ENCODE assay signal across 1 cellular context in the genomic region with DNA sequence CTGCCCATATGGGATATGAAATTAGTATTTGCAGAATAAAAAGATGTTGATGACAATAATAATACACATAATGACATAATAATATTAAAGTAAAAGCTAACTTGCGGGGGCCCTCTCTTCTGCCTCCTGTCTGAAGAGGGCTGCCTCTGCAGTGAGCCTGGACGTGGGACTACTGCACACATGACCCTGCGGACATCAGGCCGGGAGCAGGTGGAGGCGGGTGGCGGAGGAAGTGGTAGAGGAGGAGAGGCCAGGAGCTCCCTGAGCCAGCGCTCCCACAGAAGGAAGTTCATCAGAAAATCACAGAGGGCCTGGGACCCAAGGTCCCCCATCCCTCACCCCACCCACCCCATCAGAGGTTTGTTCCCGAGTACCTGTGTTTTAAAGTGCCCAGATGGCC.
A peak's percentile ranks its signal among the peaks of the same experiment; 100 is the strongest.
TF ChIP-seq lines count a peak whose summit lies in the region.

No MANE protein-coding gene starts in this region.

TF ChIP-seq in K562, 482 proteins besides CTCF, POLR2A, EP300 and RAD21 (continued from another document):
- TF ChIP-seq, protein P1, sequence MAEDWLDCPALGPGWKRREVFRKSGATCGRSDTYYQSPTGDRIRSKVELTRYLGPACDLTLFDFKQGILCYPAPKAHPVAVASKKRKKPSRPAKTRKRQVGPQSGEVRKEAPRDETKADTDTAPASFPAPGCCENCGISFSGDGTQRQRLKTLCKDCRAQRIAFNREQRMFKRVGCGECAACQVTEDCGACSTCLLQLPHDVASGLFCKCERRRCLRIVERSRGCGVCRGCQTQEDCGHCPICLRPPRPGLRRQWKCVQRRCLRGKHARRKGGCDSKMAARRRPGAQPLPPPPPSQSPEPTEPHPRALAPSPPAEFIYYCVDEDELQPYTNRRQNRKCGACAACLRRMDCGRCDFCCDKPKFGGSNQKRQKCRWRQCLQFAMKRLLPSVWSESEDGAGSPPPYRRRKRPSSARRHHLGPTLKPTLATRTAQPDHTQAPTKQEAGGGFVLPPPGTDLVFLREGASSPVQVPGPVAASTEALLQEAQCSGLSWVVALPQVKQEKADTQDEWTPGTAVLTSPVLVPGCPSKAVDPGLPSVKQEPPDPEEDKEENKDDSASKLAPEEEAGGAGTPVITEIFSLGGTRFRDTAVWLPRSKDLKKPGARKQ (CRISPR knock-in tag; IDR thresholded peaks at IDR 0.05): no peak
- TF ChIP-seq CLOCK (CRISPR knock-in tag; IDR thresholded peaks at IDR 0.05; ENCODE audit: borderline replicate concordance) (no peak), ELK3 (CRISPR knock-in tag; IDR thresholded peaks at IDR 0.05) (no peak), ZNF589 (CRISPR knock-in tag; IDR thresholded peaks at IDR 0.05; ENCODE audit: low read depth) (0 out of 2 replicates have a peak, but pooled peaks have one; percentile 8), MLX (CRISPR knock-in tag; conservative IDR thresholded peaks at IDR 0.05) (no peak)
